1 cellular context compared by ENCODE assay signal in genomic region chr2:222673883-222674282, GRCh38.
TF ChIP-seq lines count a peak whose summit lies in the region.

No MANE protein-coding gene starts in this region.

TF ChIP-seq in H1, 55 proteins besides CTCF, POLR2A, EP300 and RAD21:
- no peak for TF ChIP-seq MAFK (IDR thresholded peaks at IDR 0.05; ENCODE audit: low read depth, low read length)
- no peak for TF ChIP-seq SIN3A (conservative IDR thresholded peaks at IDR 0.05 in 1 of 2, IDR thresholded peaks at IDR 0.05 in 1 of 2; ENCODE audit: low read depth in 1 of 2, low read length in 2 of 2)
- TF ChIP-seq MAX (IDR thresholded peaks at IDR 0.05), result peak; percentile 56
- no peak for TF ChIP-seq EZH2 (IDR thresholded peaks at IDR 0.05; ENCODE audit: low read depth, low read length, severe bottlenecking)
- no peak for TF ChIP-seq CEBPB (IDR thresholded peaks at IDR 0.05; ENCODE audit: low read depth, low read length)
- TF ChIP-seq USF2 (IDR thresholded peaks at IDR 0.05; ENCODE audit: low read length), result peak; percentile 32; the same call in 1 of the 2 replicates
- TF ChIP-seq GTF2F1 (IDR thresholded peaks at IDR 0.05; ENCODE audit: borderline replicate concordance, low read depth, low read length), result no peak
- no peak for TF ChIP-seq FOSL1 (IDR thresholded peaks at IDR 0.05; ENCODE audit: insufficient read depth, low read depth, low read length)
